Comparison of ENCODE assay signal across 8 cellular contexts in the genomic region with DNA sequence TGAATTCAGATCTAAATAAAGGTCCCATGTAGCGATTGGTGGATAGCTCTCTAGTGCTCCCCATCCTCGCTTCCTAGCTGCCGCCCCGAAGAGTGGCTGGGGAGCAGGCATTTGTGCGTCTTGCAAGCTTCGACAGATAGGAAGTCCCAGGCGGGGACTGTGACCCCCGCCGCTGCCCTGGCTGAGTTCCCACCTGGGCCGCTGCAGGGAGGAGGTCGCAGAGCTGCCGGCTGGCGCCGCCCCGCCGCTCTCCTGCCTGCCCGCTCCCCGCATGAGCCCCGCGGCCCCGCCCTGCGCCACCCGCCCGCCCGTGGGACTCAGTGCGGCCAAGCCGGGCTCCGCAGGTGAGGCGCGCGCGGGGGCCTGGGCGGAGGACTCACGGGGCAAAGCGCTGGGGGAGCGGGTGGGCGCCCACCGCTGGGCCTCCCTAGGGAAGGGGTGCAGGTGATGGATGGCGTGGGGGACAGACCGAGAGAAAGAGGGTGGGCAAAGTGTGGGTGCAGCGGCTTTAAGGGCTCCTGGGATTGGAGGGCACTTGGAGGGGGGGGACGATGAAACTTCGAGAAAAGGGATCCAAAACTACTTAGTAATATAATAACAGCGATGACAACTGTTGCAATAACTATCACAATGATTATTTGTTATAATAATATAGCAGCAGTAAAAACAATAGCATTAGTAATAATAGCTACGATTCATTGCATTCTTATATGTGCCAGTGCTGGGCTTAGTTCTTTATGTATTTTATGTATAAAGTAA. TPM values are rescaled to one million over a fixed set of nuclear protein-coding genes. Genes with fewer than 3 reads are reported as not detected.
DNase-seq lines count a peak whose midpoint lies in the region; ATAC-seq and TF ChIP-seq lines count a peak whose summit lies in the region.

Gene OTOA (plus strand): TSS at position 80 of the 759 bp plus-strand sequence. CDS start 14,547 bp downstream, outside the sequence.

- in situ Hi-C loops in Panc1 (cut with HindIII; ENCODE audit: low pct_unique_long_range_greater_than_20kb, low sequenced_read_pairs): no loop called here

- POLR2A ChIA-PET in Panc1 (lab: Charles Lee): interaction anchor here (0.6 kb wide), 1 partner anchor 13 kb away, joined by 4 read pairs; no protein-coding TSS in a partner anchor
- POLR2A ChIA-PET in naive thymus-derived CD8-positive, alpha-beta T cell (lab: Charles Lee): interaction anchor here (0.6 to 1.1 kb wide), 4 partner anchors 18 to 158 kb away, joined by 3 read pairs; no protein-coding TSS in a partner anchor

- ATAC-seq in Panc1 (peak; percentile 81), HG03521 (IDR thresholded peaks at IDR 0.05; ENCODE audit: unreplicated experiment) (no peak), GM18867 (IDR thresholded peaks at IDR 0.05; ENCODE audit: unreplicated experiment) (no peak)
- peak; percentile 81 to 88 for ATAC-seq in naive thymus-derived CD8-positive, alpha-beta T cell

- peak within 1 kb of the TSS in 5 of 10 donors; percentile 10 to 86 (median 58) for H3K27ac Mint-ChIP-seq in naive thymus-derived CD8-positive, alpha-beta T cell

- peak within 1 kb of the TSS; percentile 69 to 89 (median 81) for H3K4me3 Mint-ChIP-seq in naive thymus-derived CD8-positive, alpha-beta T cell

- peaks cover 0 to 4% (median 0%) of the 10 kb centered on the region in 5 donors for H3K27me3 Mint-ChIP-seq in naive thymus-derived CD8-positive, alpha-beta T cell

- peaks cover 0 to 31% (median 0%) of the 10 kb centered on the region in 11 experiments; a peak in 3 of 22 replicates for H4K20me1 ChIP-seq in BLaER1 treated with 17β-estradiol and CSF1 and Interleukin-3, amounts not matched to agents 10 nM and 100 nM

- no peaks in the 10 kb centered on the region for H3K9me3 ChIP-seq in BLaER1 treated with 17β-estradiol and CSF1 and Interleukin-3, amounts not matched to agents 10 nM and 100 nM (replicated peaks in 1 of 11)
- no peaks in the 10 kb centered on the region for H3K9me3 ChIP-seq in Panc1 (ENCODE audit: control insufficient read depth, insufficient read depth, low read depth, low read length)

- H3K4me1 Mint-ChIP-seq in naive thymus-derived CD8-positive, alpha-beta T cell: peaks cover 3 to 39% (median 22%) of the 10 kb centered on the region in 4 donors

- H3K9ac ChIP-seq in BLaER1 treated with 17β-estradiol and CSF1 and Interleukin-3, amounts not matched to agents 10 nM and 100 nM: peak within 1 kb of the TSS in 6 of 11 experiments; percentile 13 to 65 (median 28); a peak in 7 of 22 replicates

- H3K4me3 ChIP-seq in BLaER1 treated with 17β-estradiol and CSF1 and Interleukin-3, amounts not matched to agents 10 nM and 100 nM: peak within 1 kb of the TSS in 8 of 10 experiments; percentile 9 to 45 (median 34); a peak in 8 of 20 replicates
- H3K4me3 ChIP-seq in Panc1 (ENCODE audit: low read depth in 2 of 2, low read length in 2 of 2): peak within 1 kb of the TSS; percentile 18 to 30; a peak in 3 of 4 replicates
- peak within 1 kb of the TSS; percentile 4 to 21 for H3K4me3 ChIP-seq in cardiac fibroblast (replicated peaks in 1 of 2; ENCODE audit: low read depth in 2 of 2, low read length in 2 of 2)

- CTCF ChIA-PET in Panc1 (lab: Charles Lee): no interaction called here

- no TSS peak for BruUV-seq in Panc1 (replicated peaks; lab: Mats Ljungman, UMichigan)

- H3K36me3 Mint-ChIP-seq in naive thymus-derived CD8-positive, alpha-beta T cell: no peaks in the 10 kb centered on the region

- H3K4me1 ChIP-seq in BLaER1 treated with 17β-estradiol and CSF1 and Interleukin-3, amounts not matched to agents 10 nM and 100 nM: peaks cover 42 to 66% (median 52%) of the 10 kb centered on the region in 10 experiments
- no peaks in the 10 kb centered on the region for H3K4me1 ChIP-seq in Panc1 (ENCODE audit: control insufficient read depth, insufficient read depth, low read length)

- DNase-seq in Panc1 (ENCODE audit: low read depth, low spot score) (no peak), cardiac fibroblast (ENCODE audit: low read depth in 2 of 2) (no peak), MV-4-11 (lab: John Stamatoyannopoulos, UW) (no peak), NCI-H1105 (lab: John Stamatoyannopoulos, UW) (no peak)
- DNase-seq in naive thymus-derived CD8-positive, alpha-beta T cell: peak in 9 of 10 donors; percentile 11 to 50 (median 29)

- H3K36me3 ChIP-seq in BLaER1 treated with 17β-estradiol and CSF1 and Interleukin-3, amounts not matched to agents 10 nM and 100 nM: peaks cover 0 to 19% (median 9%) of the 10 kb centered on the region in 11 experiments; a peak in 14 of 22 replicates
- no peaks in the 10 kb centered on the region for H3K36me3 ChIP-seq in Panc1 (ENCODE audit: control insufficient read depth, insufficient read depth, low read length)

- no peak for TF ChIP-seq CTCF in Panc1 (IDR thresholded peaks at IDR 0.05)
- no peak for TF ChIP-seq CTCF in cardiac fibroblast (IDR thresholded peaks at IDR 0.05; ENCODE audit: low read depth, low read length)

- H3K4me2 ChIP-seq in BLaER1 treated with 17β-estradiol and CSF1 and Interleukin-3, amounts not matched to agents 10 nM and 100 nM: peak within 1 kb of the TSS; percentile 56 to 99 (median 73)

- intact Hi-C loops in Panc1 (cut with micrococcal nuclease; ENCODE audit: unreplicated experiment): no loop called here

- H3K9me3 Mint-ChIP-seq in naive thymus-derived CD8-positive, alpha-beta T cell: no peaks in the 10 kb centered on the region

- H3K27ac ChIP-seq in BLaER1 treated with 17β-estradiol and CSF1 and Interleukin-3, amounts not matched to agents 10 nM and 100 nM: no peak within 1 kb of the TSS; a peak in 1 of 22 replicates
- H3K27ac ChIP-seq in Panc1 (ENCODE audit: low read length): no peak within 1 kb of the TSS

- H3K27me3 ChIP-seq in BLaER1 treated with 17β-estradiol and CSF1 and Interleukin-3, amounts not matched to agents 10 nM and 100 nM: peaks cover 0 to 44% (median 28%) of the 10 kb centered on the region in 11 experiments; a peak in 17 of 22 replicates
- no peaks in the 10 kb centered on the region for H3K27me3 ChIP-seq in Panc1 (ENCODE audit: control insufficient read depth, insufficient read depth, low read length)

RNA-seq across cellular contexts. Expression of gene OTOA, which starts in this region (rescaled TPM):
- total RNA-seq in Panc1 (2021; ENCODE audit: unreplicated experiment): not detected
- not detected for polyA plus RNA-seq in Panc1 (2012; ENCODE audit: insufficient read length)
- total RNA-seq in naive thymus-derived CD8-positive, alpha-beta T cell: under 1 TPM in 1 of 2 experiments, not detected in 1; 0.14 TPM
- polyA plus RNA-seq in naive thymus-derived CD8-positive, alpha-beta T cell: not detected

Comparison
In these comparisons a context has a peak if more than half of its experiments do, and no peak if none do; other contexts are left out.
1. Peak in ATAC-seq and H3K4me3 ChIP-seq in Panc1; RNA of the gene not detected or under 1 TPM.
2. Peak in DNase-seq and ATAC-seq in naive thymus-derived CD8-positive, alpha-beta T cell; RNA of the gene not detected or under 1 TPM.